28 cellular contexts compared by ENCODE assay signal in genomic region chr21:45343891-45344290, GRCh38. TPM values are rescaled to one million over a fixed set of nuclear protein-coding genes. Genes with fewer than 3 reads are reported as not detected.
DNase-seq lines count a peak whose midpoint lies in the region; ATAC-seq, FAIRE-seq and TF ChIP-seq lines count a peak whose summit lies in the region.
"Had no signal": no experiment of that assay in that cellular context is flagged by ENCODE, and none has a peak within 500 bp of the region (broad histone marks: within the 10 kb centered on the region; RNA-seq: fewer than 3 reads in every experiment).

No MANE protein-coding gene starts in this region.

- H2BK20ac ChIP-seq in H1 (ENCODE audit: low read length): no peak overlapping the region

- H3K9ac ChIP-seq in H1 (replicated peaks in 1 of 4; ENCODE audit: extremely low read depth in 1 of 4, low read depth in 3 of 4, low read length in 3 of 4) (no peak overlapping the region), neuronal stem cell (ENCODE audit: low read depth, low read length, poor library complexity) (no peak overlapping the region)
- H3K9ac ChIP-seq: BLaER1 treated with 17β-estradiol and CSF1 and Interleukin-3, amounts not matched to agents 10 nM and 100 nM had no signal

- TF ChIP-seq CTCF in H1 (IDR thresholded peaks at IDR 0.05; ENCODE audit: control extremely low read depth in 1 of 3, insufficient read depth in 1 of 3, low read depth in 1 of 3, low read length in 3 of 3): no peak

- H2AFZ ChIP-seq in H1 (ENCODE audit: low read length): no peak overlapping the region
- no peak overlapping the region for H2AFZ ChIP-seq in neuronal stem cell (ENCODE audit: low read length)

- H3K9me3 ChIP-seq in H1 (ENCODE audit: insufficient read depth in 2 of 2, low read depth in 1 of 2, low read length in 1 of 2) (no peaks in the 10 kb centered on the region), neuronal stem cell (replicated peaks in 1 of 2; ENCODE audit: control insufficient read depth in 2 of 2, insufficient read depth in 1 of 2, low read depth in 1 of 2, low read length in 2 of 2) (peaks cover 0 to 3% of the 10 kb centered on the region in 2 donors)
- H3K9me3 ChIP-seq in naive thymus-derived CD4-positive, alpha-beta T cell (ENCODE audit: control insufficient read depth in 2 of 3, low read length in 3 of 3): no peaks in the 10 kb centered on the region
- H3K9me3 ChIP-seq: A549; BLaER1 treated with 17β-estradiol and CSF1 and Interleukin-3, amounts not matched to agents 10 nM and 100 nM had no signal

- H3K27me3 Mint-ChIP-seq in stimulated activated memory B cell treated with anti-CD40 and anti-IgM and Interleukin-4, amounts not matched to agents 10 μg/mL and 1 μg/mL and 100 μg/mL, for 72 hours: peaks cover 35% of the 10 kb centered on the region
- peaks cover 2 to 15% (median 5%) of the 10 kb centered on the region in 5 donors for H3K27me3 Mint-ChIP-seq in naive thymus-derived CD4-positive, alpha-beta T cell
- H3K27me3 Mint-ChIP-seq: CD4-positive, CD25-positive, alpha-beta regulatory T cell had no signal

- TF ChIP-seq POLR2A in H1 (IDR thresholded peaks at IDR 0.05; ENCODE audit: control extremely low read depth in 1 of 2, low read depth in 2 of 2, low read length in 2 of 2): no peak

- no peak overlapping the region for H3K27ac Mint-ChIP-seq in stimulated activated memory B cell treated with anti-CD40 and anti-IgM and Interleukin-4, amounts not matched to agents 10 μg/mL and 1 μg/mL and 100 μg/mL, for 72 hours
- H3K27ac Mint-ChIP-seq in naive thymus-derived CD4-positive, alpha-beta T cell: no peak overlapping the region
- H3K27ac Mint-ChIP-seq: B cell; CD4-positive, alpha-beta memory T cell; CD4-positive, CD25-positive, alpha-beta regulatory T cell; CD8-positive, alpha-beta memory T cell had no signal

- H3K27ac ChIP-seq in H1 (ENCODE audit: low read depth, low read length) (no peak overlapping the region), neuronal stem cell (replicated peaks; ENCODE audit: low read length) (no peak overlapping the region)
- no peak overlapping the region for H3K27ac ChIP-seq in naive thymus-derived CD4-positive, alpha-beta T cell (ENCODE audit: low read depth, low read length)
- H3K27ac ChIP-seq: 22Rv1; A549; BLaER1 treated with 17β-estradiol and CSF1 and Interleukin-3, amounts not matched to agents 10 nM and 100 nM; C4-2B had no signal

- H3K79me1 ChIP-seq in H1 (ENCODE audit: low read depth, low read length): no peaks in the 10 kb centered on the region
- H3K79me1 ChIP-seq in neuronal stem cell (ENCODE audit: low read depth, low read length): no peaks in the 10 kb centered on the region

- no peak overlapping the region for H2AK5ac ChIP-seq in H1 (ENCODE audit: low read depth, low read length)
- H2AK5ac ChIP-seq in neuronal stem cell (ENCODE audit: low read depth, low read length): peak overlapping the region; percentile 45

- no peak overlapping the region for H3K4me2 ChIP-seq in H1 (ENCODE audit: insufficient read depth in 1 of 2, low read depth in 2 of 2, low read length in 2 of 2)
- H3K4me2 ChIP-seq in neuronal stem cell (ENCODE audit: insufficient read depth, low read length, poor library complexity, severe bottlenecking): no peak overlapping the region
- H3K4me2 ChIP-seq: A549; BLaER1 treated with 17β-estradiol and CSF1 and Interleukin-3, amounts not matched to agents 10 nM and 100 nM had no signal

- CTCF ChIA-PET in H1 (lab: Charles Lee; ENCODE audit: partially characterized antibody): interaction anchor here (0.6 to 2.0 kb wide), 8 partner anchors 9 to 73 kb away, joined by 3 to 5 read pairs (median 3); no protein-coding TSS in a partner anchor
- CTCF ChIA-PET in naive thymus-derived CD4-positive, alpha-beta T cell (lab: Charles Lee): no interaction called here

- H4K91ac ChIP-seq in H1 (replicated peaks; ENCODE audit: insufficient read length, low read length) (no peak overlapping the region), neuronal stem cell (ENCODE audit: low read depth, low read length, poor library complexity) (no peak overlapping the region)

- H3K36me3 ChIP-seq in H1 (ENCODE audit: control insufficient read depth in 2 of 4, insufficient read depth in 4 of 4, low read length in 3 of 4) (no peaks in the 10 kb centered on the region), neuronal stem cell (replicated peaks in 1 of 2; ENCODE audit: control insufficient read depth in 2 of 2, insufficient read depth in 2 of 2, low read length in 2 of 2) (no peaks in the 10 kb centered on the region)
- no peaks in the 10 kb centered on the region for H3K36me3 ChIP-seq in naive thymus-derived CD4-positive, alpha-beta T cell (ENCODE audit: control insufficient read depth in 2 of 3, insufficient read depth in 3 of 3, low read length in 3 of 3)
- H3K36me3 ChIP-seq: BLaER1 treated with 17β-estradiol and CSF1 and Interleukin-3, amounts not matched to agents 10 nM and 100 nM had no signal

- H4K8ac ChIP-seq in H1 (ENCODE audit: extremely low read depth, insufficient read depth, low read length) (no peak overlapping the region), neuronal stem cell (ENCODE audit: low read depth, low read length) (no peak overlapping the region)

- ATAC-seq in Right ventricle myocardium inferior (no peak), left cardiac atrium (no peak)
- peak; percentile 12 for ATAC-seq in stimulated activated memory B cell treated with anti-CD40 and anti-IgM and Interleukin-4, amounts not matched to agents 10 μg/mL and 1 μg/mL and 100 μg/mL, for 72 hours
- ATAC-seq in naive thymus-derived CD4-positive, alpha-beta T cell: no peak
- ATAC-seq: A549, GM12878 had no signal

- H3K4ac ChIP-seq in H1 (replicated peaks; ENCODE audit: insufficient read length, low read depth, low read length) (no peak overlapping the region), neuronal stem cell (ENCODE audit: low read length) (no peak overlapping the region)

- H3K27me3 ChIP-seq in H1 (replicated peaks in 1 of 4; ENCODE audit: control insufficient read depth in 3 of 4, extremely low read depth in 1 of 4, insufficient read depth in 3 of 4, low read length in 3 of 4) (no peaks in the 10 kb centered on the region; a peak in 2 of 7 replicates), neuronal stem cell (ENCODE audit: control insufficient read depth in 3 of 3, insufficient read depth in 3 of 3, low read depth in 1 of 3, low read length in 3 of 3) (peaks cover 0 to 14% (median 4%) of the 10 kb centered on the region in 3 experiments)
- H3K27me3 ChIP-seq in naive thymus-derived CD4-positive, alpha-beta T cell (ENCODE audit: control insufficient read depth in 2 of 2, insufficient read depth in 2 of 2, low read length in 2 of 2): no peaks in the 10 kb centered on the region

- no peak for FAIRE-seq in H1 (lab: Jason Lieb, UNC)
- FAIRE-seq: A549, GM12878, GM12892, GM18507 had no signal

- H3K4me3 ChIP-seq in H1 (ENCODE audit: extremely low read depth in 1 of 4, insufficient read depth in 2 of 4, low read depth in 3 of 4, low read length in 4 of 4) (no peak overlapping the region), neuronal stem cell (ENCODE audit: low read length in 2 of 2) (no peak overlapping the region)
- H3K4me3 ChIP-seq in naive thymus-derived CD4-positive, alpha-beta T cell (ENCODE audit: low read length): no peak overlapping the region
- H3K4me3 ChIP-seq: A549; BLaER1 treated with 17β-estradiol and CSF1 and Interleukin-3, amounts not matched to agents 10 nM and 100 nM; GM12878 had no signal

- H3K9me3 Mint-ChIP-seq in stimulated activated memory B cell treated with anti-CD40 and anti-IgM and Interleukin-4, amounts not matched to agents 10 μg/mL and 1 μg/mL and 100 μg/mL, for 72 hours: peaks cover 6% of the 10 kb centered on the region
- H3K9me3 Mint-ChIP-seq in naive thymus-derived CD4-positive, alpha-beta T cell: peaks cover 0 to 3% (median 0%) of the 10 kb centered on the region in 11 donors
- H3K9me3 Mint-ChIP-seq: CD8-positive, alpha-beta memory T cell had no signal

- POLR2A ChIA-PET in H1 (lab: Charles Lee; ENCODE audit: partially characterized antibody): no interaction called here
- POLR2A ChIA-PET in naive thymus-derived CD4-positive, alpha-beta T cell (lab: Charles Lee): no interaction called here

- H3K56ac ChIP-seq in H1 (replicated peaks; ENCODE audit: insufficient read length, low read depth, low read length): no peak overlapping the region

- H3K4me3 Mint-ChIP-seq in stimulated activated memory B cell treated with anti-CD40 and anti-IgM and Interleukin-4, amounts not matched to agents 10 μg/mL and 1 μg/mL and 100 μg/mL, for 72 hours: no peak overlapping the region
- H3K4me3 Mint-ChIP-seq in naive thymus-derived CD4-positive, alpha-beta T cell: no peak overlapping the region
- H3K4me3 Mint-ChIP-seq: B cell; CD4-positive, alpha-beta memory T cell; CD4-positive, CD25-positive, alpha-beta regulatory T cell; CD8-positive, alpha-beta memory T cell had no signal

- 0 out of 2 replicates have a peak overlapping the region, but pooled peaks have one; percentile 5 for H2BK15ac ChIP-seq in H1 (ENCODE audit: low read length)
- no peak overlapping the region for H2BK15ac ChIP-seq in neuronal stem cell (ENCODE audit: low read length)

- H3K23me2 ChIP-seq in H1 (ENCODE audit: low read depth, low read length): peaks cover 4% of the 10 kb centered on the region; the same call in 1 of the 2 replicates

- H4K5ac ChIP-seq in H1 (ENCODE audit: insufficient read length, low read depth, low read length): no peak overlapping the region

- H2BK5ac ChIP-seq in H1 (ENCODE audit: low read depth, low read length) (no peak overlapping the region), neuronal stem cell (ENCODE audit: low read length) (peak overlapping the region; percentile 68)

- H4K20me1 ChIP-seq in H1 (replicated peaks in 1 of 2; ENCODE audit: control insufficient read depth in 1 of 2, insufficient read depth in 2 of 2, low read length in 2 of 2): no peaks in the 10 kb centered on the region

- H2BK120ac ChIP-seq in H1 (replicated peaks; ENCODE audit: low read depth, low read length) (no peak overlapping the region), neuronal stem cell (ENCODE audit: low read depth, low read length) (no peak overlapping the region)

- WGBS in H1 (ENCODE audit: extremely low coverage in 1 of 2, insufficient coverage in 1 of 2, insufficient read length in 1 of 2, insufficient replicate concordance in 2 of 2, low coverage in 1 of 2, low lambda C conversion rate in 2 of 2, missing lambda C conversion rate in 1 of 2), 2 experiments: 84% methylated on average over 15 of the region's 15 CpGs; no CpG with 5 or more reads in 1 of the 2 experiments
- no CpG with 5 or more reads among the region's 15 CpGs for WGBS in neuronal stem cell (ENCODE audit: extremely low coverage in 2 of 2, insufficient read length in 2 of 2, insufficient replicate concordance in 1 of 2), 2 donors

- H3K79me2 ChIP-seq in H1 (ENCODE audit: control insufficient read depth in 1 of 2, insufficient read depth in 2 of 2, low read length in 2 of 2): no peaks in the 10 kb centered on the region

- H2BK12ac ChIP-seq in H1 (ENCODE audit: low read depth, low read length) (0 out of 2 replicates have a peak overlapping the region, but pooled peaks have one; percentile 33), neuronal stem cell (ENCODE audit: low read length) (no peak overlapping the region)

- H3K4me1 ChIP-seq in H1 (replicated peaks in 1 of 4; ENCODE audit: control insufficient read depth in 3 of 4, insufficient read depth in 4 of 4, low read length in 3 of 4) (peaks cover 0 to 3% (median 0%) of the 10 kb centered on the region in 4 experiments; a peak in 1 of 7 replicates), neuronal stem cell (ENCODE audit: control insufficient read depth in 2 of 2, insufficient read depth in 1 of 2, low read depth in 1 of 2, low read length in 2 of 2) (peaks cover 0 to 7% of the 10 kb centered on the region in 2 donors)
- H3K4me1 ChIP-seq in naive thymus-derived CD4-positive, alpha-beta T cell (ENCODE audit: control insufficient read depth in 2 of 2, insufficient read depth in 2 of 2, low read length in 2 of 2): no peaks in the 10 kb centered on the region

- H3K36me3 Mint-ChIP-seq in stimulated activated memory B cell treated with anti-CD40 and anti-IgM and Interleukin-4, amounts not matched to agents 10 μg/mL and 1 μg/mL and 100 μg/mL, for 72 hours: peaks cover 5% of the 10 kb centered on the region
- H3K36me3 Mint-ChIP-seq in naive thymus-derived CD4-positive, alpha-beta T cell: peaks cover 0 to 3% (median 0%) of the 10 kb centered on the region in 5 donors
- H3K36me3 Mint-ChIP-seq: CD4-positive, alpha-beta memory T cell; CD4-positive, CD25-positive, alpha-beta regulatory T cell; CD8-positive, alpha-beta memory T cell had no signal

- intact Hi-C loops in Right ventricle myocardium inferior (cut with DNase I): no loop called here
- intact Hi-C loops in left cardiac atrium (cut with DNase I): no loop called here
- intact Hi-C loops in naive thymus-derived CD4-positive, alpha-beta T cell (cut with micrococcal nuclease): no loop called here

- no peaks in the 10 kb centered on the region for H3K4me1 Mint-ChIP-seq in stimulated activated memory B cell treated with anti-CD40 and anti-IgM and Interleukin-4, amounts not matched to agents 10 μg/mL and 1 μg/mL and 100 μg/mL, for 72 hours
- peaks cover 0 to 5% (median 0%) of the 10 kb centered on the region in 7 donors for H3K4me1 Mint-ChIP-seq in naive thymus-derived CD4-positive, alpha-beta T cell
- H3K4me1 Mint-ChIP-seq: B cell; CD8-positive, alpha-beta memory T cell had no signal

- H3K23ac ChIP-seq in H1 (ENCODE audit: insufficient read length): no peak overlapping the region
- H3K23ac ChIP-seq in neuronal stem cell (ENCODE audit: low read depth, low read length, poor library complexity): peak overlapping the region; percentile 55

- H3K18ac ChIP-seq in H1 (ENCODE audit: extremely low read depth, low read length) (no peak overlapping the region), neuronal stem cell (ENCODE audit: low read length) (peak overlapping the region; percentile 60)

- DNase-seq in Right ventricle myocardium inferior (ENCODE audit: missing footprints) (peak; percentile 27), left cardiac atrium (no peak), H1 (ENCODE audit: low read depth in 1 of 2, low spot score in 2 of 2) (no peak), neuronal stem cell (ENCODE audit: low spot score) (no peak), SHP77 treated with DMSO at 0.1 percent for 48 hours (lab: John Stamatoyannopoulos, UW) (no peak), NCI-H2171 (lab: John Stamatoyannopoulos, UW) (no peak)
- DNase-seq in naive thymus-derived CD4-positive, alpha-beta T cell: no peak
- DNase-seq: AML-193; CD4-positive, alpha-beta memory T cell; CD4-positive, CD25-positive, alpha-beta regulatory T cell; CD8-positive, alpha-beta memory T cell; COR-L47; DMS 273 treated with DMSO at 0.1 percent for 48 hours; DMS153; DMS53; DMS79; DND-41; EL; GDM1 had no signal

- TF ChIP-seq RAD21 in H1 (IDR thresholded peaks at IDR 0.05 in 1 of 2, conservative IDR thresholded peaks at IDR 0.05 in 1 of 2; ENCODE audit: low read depth in 2 of 2, low read length in 2 of 2): no peak

- H3K14ac ChIP-seq in H1 (ENCODE audit: insufficient read length): no peak overlapping the region
- peak overlapping the region; percentile 64 for H3K14ac ChIP-seq in neuronal stem cell (ENCODE audit: low read length)

- TF ChIP-seq EP300 in H1 (IDR thresholded peaks at IDR 0.05; ENCODE audit: borderline replicate concordance in 1 of 2, low read depth in 2 of 2, low read length in 2 of 2): no peak

RNA-seq across cellular contexts. Expression of gene POFUT2, which starts 56.2 kb away (rescaled TPM):
- total RNA-seq in Right ventricle myocardium inferior (16.9 TPM), left cardiac atrium (10 to 100 TPM; 18.1 to 20.3 TPM)
- 32.1 and 34.6 TPM in 2 replicates for total RNA-seq in H1 (2021; fragmentation: NEBNext Ultra II Directional; extraction: Animal tissue kit (Norgen Biotek cat#: 25700))
- polyA plus RNA-seq in H1 (2011; rRNA removed): 13.7 and 21.0 TPM in 2 replicates
- 20.3 TPM for polyA plus RNA-seq in H1 (2011; cell fraction: cytosol; rRNA removed)
- polyA plus RNA-seq in H1 (2011; cell fraction: nucleus; rRNA removed): 88.5 TPM
- polyA plus RNA-seq in H1 (2012, experiment 1 of 2): 24.1 to 33.7 TPM (median 29.4 TPM) in 4 replicates
- 15.8 TPM for polyA plus RNA-seq in H1 (2012, experiment 2 of 2)
- polyA plus RNA-seq in H1 (2013, experiment 1 of 2): 33.3 TPM
- 33.7 TPM for polyA plus RNA-seq in H1 (2013, experiment 2 of 2)
- polyA minus RNA-seq in H1 (2011; rRNA and poly(A)+ RNA removed): 11.2 and 13.2 TPM in 2 replicates
- polyA minus RNA-seq in H1 (2011; cell fraction: cytosol; rRNA and poly(A)+ RNA removed): 13.0 TPM
- 28.5 TPM for polyA minus RNA-seq in H1 (2011; cell fraction: nucleus; rRNA and poly(A)+ RNA removed)
- polyA plus RNA-seq in neuronal stem cell (2013, experiment 1 of 2): 33.3 TPM
- polyA plus RNA-seq in neuronal stem cell (2013, experiment 2 of 2): 32.4 TPM
- 10 to 100 TPM; 20.1 to 53.3 (median 47.8) TPM for total RNA-seq in naive thymus-derived CD4-positive, alpha-beta T cell
- 1 to 10 TPM; 3.8 to 5.4 TPM for polyA plus RNA-seq in naive thymus-derived CD4-positive, alpha-beta T cell
